ENCODE assay signal across 12 cellular contexts in genomic region chr1:84170171-84170570, GRCh38. TPM values are rescaled to one million over a fixed set of nuclear protein-coding genes. Genes with fewer than 3 reads are reported as not detected.
DNase-seq lines count a peak whose midpoint lies in the region; ATAC-seq and TF ChIP-seq lines count a peak whose summit lies in the region.
"Had no signal": no experiment of that assay in that cellular context is flagged by ENCODE, and none has a peak within 500 bp of the region (broad histone marks: within the 10 kb centered on the region; RNA-seq: fewer than 3 reads in every experiment).

No MANE protein-coding gene starts in this region.

- H3K36me3 Mint-ChIP-seq in activated naive CD8-positive, alpha-beta T cell = peaks cover 2% of the 10 kb centered on the region
- peaks cover 12% of the 10 kb centered on the region for H3K36me3 Mint-ChIP-seq in activated naive CD8-positive, alpha-beta T cell treated with anti-CD3 and anti-CD28 coated beads for 36 hours
- no peaks in the 10 kb centered on the region for H3K36me3 Mint-ChIP-seq in stimulated activated effector memory CD8-positive, alpha-beta T cell treated with anti-CD3 and anti-CD28 coated beads, Interleukin-12 subunit alpha, Interleukin-12 subunit beta, amount 100 ng/mL, for 72 hours

- 0 out of 4 replicates have a peak, but pooled peaks cover 0 to 3% of the 10 kb centered on the region in 2 experiments for H3K36me3 ChIP-seq in HCT116 (ENCODE audit: control insufficient read depth in 1 of 2, insufficient read depth in 2 of 2, low read length in 2 of 2)

- no peak overlapping the region for H2AFZ ChIP-seq in HCT116 (ENCODE audit: low read depth, low read length, poor library complexity, severe bottlenecking)

- POLR2A ChIA-PET in HCT116 (lab: Charles Lee) = interaction anchor here (0.8 to 1.8 kb wide), 3 partner anchors 9 to 404 kb away, joined by 3 to 5 read pairs (median 3); partner anchors contain the start of gene CTBS

- no peaks in the 10 kb centered on the region for H4K20me1 ChIP-seq in HCT116 (ENCODE audit: insufficient read depth)

- peaks cover 90% of the 10 kb centered on the region for H3K79me2 ChIP-seq in HCT116 (ENCODE audit: insufficient read depth, low read length)

- peaks cover 78% of the 10 kb centered on the region for H3K4me1 Mint-ChIP-seq in activated naive CD8-positive, alpha-beta T cell (ENCODE audit: low read depth)
- peaks cover 62% of the 10 kb centered on the region for H3K4me1 Mint-ChIP-seq in activated naive CD8-positive, alpha-beta T cell treated with anti-CD3 and anti-CD28 coated beads for 36 hours
- peaks cover 45% of the 10 kb centered on the region for H3K4me1 Mint-ChIP-seq in stimulated activated effector memory CD8-positive, alpha-beta T cell treated with anti-CD3 and anti-CD28 coated beads, Interleukin-12 subunit alpha, Interleukin-12 subunit beta, amount 100 ng/mL, for 72 hours

- no peak overlapping the region for H3K4me3 Mint-ChIP-seq in activated naive CD8-positive, alpha-beta T cell
- H3K4me3 Mint-ChIP-seq in activated naive CD8-positive, alpha-beta T cell treated with anti-CD3 and anti-CD28 coated beads for 36 hours = no peak overlapping the region
- peak overlapping the region; percentile 39 for H3K4me3 Mint-ChIP-seq in stimulated activated effector memory CD8-positive, alpha-beta T cell treated with anti-CD3 and anti-CD28 coated beads, Interleukin-12 subunit alpha, Interleukin-12 subunit beta, amount 100 ng/mL, for 72 hours
- H3K4me3 Mint-ChIP-seq: B cell, CD14-positive monocyte had no signal

- no peaks in the 10 kb centered on the region for H3K9me2 ChIP-seq in HCT116 (ENCODE audit: insufficient read depth)

- peaks cover 94 to 98% of the 10 kb centered on the region in 2 experiments for H3K4me1 ChIP-seq in HCT116 (ENCODE audit: control insufficient read depth in 1 of 2, insufficient read depth in 2 of 2, low read length in 2 of 2)

- H3K9me3 ChIP-seq in HCT116 (ENCODE audit: control insufficient read depth in 1 of 2, insufficient read depth in 1 of 2, low read depth in 1 of 2, low read length in 2 of 2) = no peaks in the 10 kb centered on the region

- no peak for TF ChIP-seq RAD21 in HCT116 (IDR thresholded peaks at IDR 0.05; ENCODE audit: low read depth)

- peak overlapping the region; percentile 43 for H3K27ac Mint-ChIP-seq in activated naive CD8-positive, alpha-beta T cell
- H3K27ac Mint-ChIP-seq in activated naive CD8-positive, alpha-beta T cell treated with anti-CD3 and anti-CD28 coated beads for 36 hours = no peak overlapping the region
- no peak overlapping the region for H3K27ac Mint-ChIP-seq in stimulated activated effector memory CD8-positive, alpha-beta T cell treated with anti-CD3 and anti-CD28 coated beads, Interleukin-12 subunit alpha, Interleukin-12 subunit beta, amount 100 ng/mL, for 72 hours
- H3K27ac Mint-ChIP-seq: B cell, CD14-positive monocyte had no signal

- peak overlapping the region; percentile 99 for H3K27ac ChIP-seq in HCT116 (ENCODE audit: low read depth, low read length)

- no peak for TF ChIP-seq POLR2A in HCT116 (IDR thresholded peaks at IDR 0.05; ENCODE audit: borderline replicate concordance, extremely low read depth, insufficient read depth, insufficient read length)

- no TSS peak for BruUV-seq in HCT116 (replicated peaks; lab: Mats Ljungman, UMichigan)

- peak overlapping the region; percentile 33 for H3K4me2 ChIP-seq in HCT116 (ENCODE audit: low read length)

- no peak for ATAC-seq in HCT116
- no peak for ATAC-seq in stimulated activated effector memory CD8-positive, alpha-beta T cell treated with anti-CD3 and anti-CD28 coated beads, Interleukin-12 subunit alpha, Interleukin-12 subunit beta, amount 100 ng/mL, for 72 hours
- no peak for ATAC-seq in HG03095 (IDR thresholded peaks at IDR 0.05; ENCODE audit: unreplicated experiment)
- ATAC-seq: GM12878 had no signal

- H3K9ac ChIP-seq in HCT116 (ENCODE audit: low read length) = peak overlapping the region; percentile 42

- H3K9me3 Mint-ChIP-seq in activated naive CD8-positive, alpha-beta T cell (ENCODE audit: low read depth) = no peaks in the 10 kb centered on the region
- H3K9me3 Mint-ChIP-seq in activated naive CD8-positive, alpha-beta T cell treated with anti-CD3 and anti-CD28 coated beads for 36 hours = no peaks in the 10 kb centered on the region
- H3K9me3 Mint-ChIP-seq in stimulated activated effector memory CD8-positive, alpha-beta T cell treated with anti-CD3 and anti-CD28 coated beads, Interleukin-12 subunit alpha, Interleukin-12 subunit beta, amount 100 ng/mL, for 72 hours = no peaks in the 10 kb centered on the region
- H3K9me3 Mint-ChIP-seq: CD14-positive monocyte had no signal

- no peaks in the 10 kb centered on the region for H3K27me3 Mint-ChIP-seq in activated naive CD8-positive, alpha-beta T cell
- no peaks in the 10 kb centered on the region for H3K27me3 Mint-ChIP-seq in activated naive CD8-positive, alpha-beta T cell treated with anti-CD3 and anti-CD28 coated beads for 36 hours
- H3K27me3 Mint-ChIP-seq: B cell had no signal

- intact Hi-C loops in HCT116 (cut with micrococcal nuclease) = loop anchor here (5.0 kb wide), 2 partner anchors 77 to 127 kb away; no protein-coding TSS in a partner anchor

- H3K4me3 ChIP-seq in HCT116 (replicated peaks in 1 of 2; ENCODE audit: low read depth in 1 of 2, low read length in 2 of 2) = no peak overlapping the region
- H3K4me3 ChIP-seq: GM12878 had no signal

- DNase-seq in activated naive CD8-positive, alpha-beta T cell treated with anti-CD3 and anti-CD28 coated beads for 36 hours = no peak
- no peak for DNase-seq in HCT116 (ENCODE audit: low read depth, low spot score)
- DNase-seq in medulla oblongata (ENCODE audit: extremely low spot score) = peak; percentile 11
- no peak for DNase-seq in stimulated activated effector memory CD8-positive, alpha-beta T cell treated with anti-CD3 and anti-CD28 coated beads, Interleukin-12 subunit alpha, Interleukin-12 subunit beta, amount 100 ng/mL, for 72 hours (ENCODE audit: low spot score in 2 of 2)
- no peak for DNase-seq in mesenteric fat pad (ENCODE audit: low spot score)
- DNase-seq in cortex of kidney (lab: John Stamatoyannopoulos, UW) = no peak
- DNase-seq: IMR-90 had no signal

- RAD21 ChIA-PET in HCT116 (lab: Charles Lee; ENCODE audit: low non-redundant PET in 1 of 2, low total read pairs in 2 of 2, uncharacterized antibody in 2 of 2, unreplicated experiment in 2 of 2) = no interaction called here

- H3K27me3 ChIP-seq in HCT116 (ENCODE audit: insufficient read depth, low read length) = no peaks in the 10 kb centered on the region

- CTCF ChIA-PET in HCT116 (lab: Charles Lee) = no interaction called here

- TF ChIP-seq CTCF in HCT116 (IDR thresholded peaks at IDR 0.05 in 2 of 3, conservative IDR thresholded peaks at IDR 0.05 in 1 of 3; ENCODE audit: borderline replicate concordance in 1 of 3, insufficient read depth in 1 of 3, low read depth in 2 of 3, low read length in 2 of 3) = no peak

TF ChIP-seq in HCT116, 20 proteins besides CTCF, POLR2A, EP300 and RAD21:
- TF ChIP-seq YY1 (IDR thresholded peaks at IDR 0.05; ENCODE audit: extremely low read depth, insufficient replicate concordance, low read depth, low read length) = no peak

RNA-seq across cellular contexts. Expression of gene PRKACB, which starts 26.1 kb away (rescaled TPM):
- 10 to 100 TPM; 43.2 to 49.7 TPM for total RNA-seq in activated naive CD8-positive, alpha-beta T cell treated with anti-CD3 and anti-CD28 coated beads for 36 hours
- total RNA-seq in HCT116 (2021; ENCODE audit: unreplicated experiment) (135 TPM), mesenteric fat pad (38.1 TPM)
- polyA plus RNA-seq in HCT116 (2012) = 16.6 and 32.8 TPM in 2 replicates
